14 cellular contexts compared by ENCODE assay signal in the genomic region with DNA sequence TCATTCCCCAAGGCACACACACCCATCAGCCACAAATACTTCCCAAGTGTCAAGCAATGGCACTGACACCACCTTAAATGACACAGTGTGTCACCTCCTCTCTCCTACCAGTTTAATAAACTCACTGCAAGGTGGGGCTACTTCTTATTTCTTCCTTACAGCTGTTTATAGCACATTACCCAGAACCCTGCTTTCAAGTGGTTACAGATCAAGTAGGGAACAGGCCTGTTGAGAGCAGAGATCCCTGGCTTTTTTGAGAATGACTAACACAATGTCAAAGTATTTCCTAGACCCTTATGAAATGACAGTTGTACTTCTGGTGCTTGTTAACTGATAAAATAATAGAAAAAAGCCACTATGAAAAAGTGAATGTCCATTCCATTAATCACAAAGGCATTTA. TPM values are rescaled to one million over a fixed set of nuclear protein-coding genes. Genes with fewer than 3 reads are reported as not detected.
DNase-seq lines count a peak whose midpoint lies in the region; ATAC-seq, FAIRE-seq and TF ChIP-seq lines count a peak whose summit lies in the region.
"Had no signal": no experiment of that assay in that cellular context is flagged by ENCODE, and none has a peak within 500 bp of the region (broad histone marks: within the 10 kb centered on the region; RNA-seq: fewer than 3 reads in every experiment).

No MANE protein-coding gene starts in this region.

- H3K4me3 ChIP-seq in keratinocyte (ENCODE audit: control insufficient read depth in 2 of 3, extremely low read depth in 1 of 3, insufficient read depth in 2 of 3, low read depth in 1 of 3, low read length in 3 of 3) (no peak overlapping the region), thoracic aorta (no peak overlapping the region)
- H3K4me3 ChIP-seq: testis had no signal

- no peaks in the 10 kb centered on the region for H4K20me1 ChIP-seq in keratinocyte (ENCODE audit: control insufficient read depth, extremely low read depth, insufficient read depth, low read length)

- H2AFZ ChIP-seq in keratinocyte (ENCODE audit: control insufficient read depth, low read length) = no peak overlapping the region

- H3K9me1 ChIP-seq in keratinocyte (ENCODE audit: control insufficient read depth, extremely low read depth, insufficient read depth, low read length) = peaks cover 2% of the 10 kb centered on the region

- H3K4me1 Mint-ChIP-seq in activated T-cell treated with anti-CD3 and anti-CD28 coated beads, Interleukin-2, amount 50 U/mL, for 24 hours (ENCODE audit: low read depth) = peaks cover 91% of the 10 kb centered on the region
- H3K4me1 Mint-ChIP-seq in activated naive CD8-positive, alpha-beta T cell treated with anti-CD3 and anti-CD28 coated beads for 36 hours = peaks cover 92% of the 10 kb centered on the region

- no peak overlapping the region for H3K4me3 Mint-ChIP-seq in activated T-cell treated with anti-CD3 and anti-CD28 coated beads, Interleukin-2, amount 50 U/mL, for 24 hours
- no peak overlapping the region for H3K4me3 Mint-ChIP-seq in activated naive CD8-positive, alpha-beta T cell treated with anti-CD3 and anti-CD28 coated beads for 36 hours
- H3K4me3 Mint-ChIP-seq: activated CD8-positive, alpha-beta memory T cell treated with anti-CD3 and anti-CD28 coated beads, Interleukin-2, amount 10 ng/mL, durations not matched to agents 7 days and 5 days had no signal

- TF ChIP-seq CTCF in keratinocyte (optimal IDR thresholded peaks at IDR 0.05 in 1 of 3, IDR thresholded peaks at IDR 0.05 in 1 of 3, conservative IDR thresholded peaks at IDR 0.05 in 1 of 3; ENCODE audit: extremely low read depth in 1 of 3, insufficient read depth in 2 of 3, low read length in 3 of 3) = no peak
- TF ChIP-seq CTCF in thoracic aorta (IDR thresholded peaks at IDR 0.05) = no peak

- DNase-seq in activated T-cell treated with anti-CD3 and anti-CD28 coated beads, Interleukin-2, amount 50 U/mL, for 24 hours = no peak
- DNase-seq in activated T-cell treated with anti-CD3 and anti-CD28 coated beads for 4 hours = no peak
- no peak for DNase-seq in activated naive CD8-positive, alpha-beta T cell treated with anti-CD3 and anti-CD28 coated beads for 36 hours
- DNase-seq in keratinocyte (ENCODE audit: low read depth, low spot score) = no peak
- DNase-seq in thoracic aorta (ENCODE audit: low spot score) = no peak
- no peak for DNase-seq in midbrain (lab: John Stamatoyannopoulos, UW)
- DNase-seq in 8988T = no peak
- DNase-seq in caudate nucleus (lab: John Stamatoyannopoulos, UW) = no peak
- DNase-seq: activated CD8-positive, alpha-beta memory T cell treated with anti-CD3 and anti-CD28 coated beads, Interleukin-2, amount 10 ng/mL, durations not matched to agents 7 days and 5 days; MM.1S; NCI-H524 treated with DMSO at 0.1 percent for 48 hours; stimulated activated CD4-positive, alpha-beta T cell treated with anti-CD3 and anti-CD28 coated beads, Interleukin-2, amount 100 ng/mL, for 24 hours; testis had no signal

- H3K27me3 Mint-ChIP-seq in activated T-cell treated with anti-CD3 and anti-CD28 coated beads, Interleukin-2, amount 50 U/mL, for 24 hours = no peaks in the 10 kb centered on the region
- no peaks in the 10 kb centered on the region for H3K27me3 Mint-ChIP-seq in activated naive CD8-positive, alpha-beta T cell treated with anti-CD3 and anti-CD28 coated beads for 36 hours
- H3K27me3 Mint-ChIP-seq: activated CD8-positive, alpha-beta memory T cell treated with anti-CD3 and anti-CD28 coated beads, Interleukin-2, amount 10 ng/mL, durations not matched to agents 7 days and 5 days had no signal

- H3K4me2 ChIP-seq in keratinocyte (ENCODE audit: control insufficient read depth, extremely low read depth, insufficient read depth, low read depth, low read length) = peak overlapping the region; percentile 30

- H3K4me1 ChIP-seq in keratinocyte (ENCODE audit: control insufficient read depth, extremely low read depth, insufficient read depth, low read length) (peaks cover 44% of the 10 kb centered on the region), thoracic aorta (ENCODE audit: control insufficient read depth in 1 of 2, low read depth in 2 of 2) (peaks cover 43 to 78% of the 10 kb centered on the region in 2 donors)

- H3K36me3 Mint-ChIP-seq in activated T-cell treated with anti-CD3 and anti-CD28 coated beads, Interleukin-2, amount 50 U/mL, for 24 hours (ENCODE audit: low read depth) = peaks cover 79% of the 10 kb centered on the region
- H3K36me3 Mint-ChIP-seq in activated naive CD8-positive, alpha-beta T cell treated with anti-CD3 and anti-CD28 coated beads for 36 hours = peaks cover 62% of the 10 kb centered on the region

- no peak for FAIRE-seq in keratinocyte (lab: Jason Lieb, UNC)

- H3K27ac Mint-ChIP-seq in activated T-cell treated with anti-CD3 and anti-CD28 coated beads, Interleukin-2, amount 50 U/mL, for 24 hours = peak overlapping the region; percentile 94
- peak overlapping the region; percentile 87 for H3K27ac Mint-ChIP-seq in activated naive CD8-positive, alpha-beta T cell treated with anti-CD3 and anti-CD28 coated beads for 36 hours
- H3K27ac Mint-ChIP-seq: activated CD8-positive, alpha-beta memory T cell treated with anti-CD3 and anti-CD28 coated beads, Interleukin-2, amount 10 ng/mL, durations not matched to agents 7 days and 5 days had no signal

- dilution Hi-C loops in keratinocyte (cut with MboI; ENCODE audit: extremely low pct_ligation_motif_present, low sequenced_read_pairs) = no loop called here

- H3K79me2 ChIP-seq in keratinocyte (ENCODE audit: control insufficient read depth, insufficient read depth, low read length) = peaks cover 59% of the 10 kb centered on the region

- no peaks in the 10 kb centered on the region for H3K9me3 ChIP-seq in keratinocyte (ENCODE audit: control insufficient read depth, low read depth, low read length)
- H3K9me3 ChIP-seq in thoracic aorta = no peaks in the 10 kb centered on the region
- H3K9me3 ChIP-seq: testis had no signal

- H3K9ac ChIP-seq in keratinocyte (ENCODE audit: control insufficient read depth, extremely low read depth, insufficient read depth, low read length) = no peak overlapping the region

- no peak for ATAC-seq in thoracic aorta (ENCODE audit: insufficient number of reproducible peaks, low FRiP score, low read depth)
- ATAC-seq: activated CD8-positive, alpha-beta memory T cell treated with anti-CD3 and anti-CD28 coated beads, Interleukin-2, amount 10 ng/mL, durations not matched to agents 7 days and 5 days had no signal

- H3K9me3 Mint-ChIP-seq in activated T-cell treated with anti-CD3 and anti-CD28 coated beads, Interleukin-2, amount 50 U/mL, for 24 hours = no peaks in the 10 kb centered on the region
- no peaks in the 10 kb centered on the region for H3K9me3 Mint-ChIP-seq in activated naive CD8-positive, alpha-beta T cell treated with anti-CD3 and anti-CD28 coated beads for 36 hours

- H3K27ac ChIP-seq in keratinocyte (ENCODE audit: control insufficient read depth, insufficient read depth, low read length) (peak overlapping the region; percentile 48), thoracic aorta (peak overlapping the region; percentile 98 to 99), caudate nucleus (ENCODE audit: low read depth, low read length) (no peak overlapping the region)
- H3K27ac ChIP-seq: testis had no signal

- H3K36me3 ChIP-seq in keratinocyte (ENCODE audit: control insufficient read depth in 2 of 2, extremely low read depth in 1 of 2, insufficient read depth in 2 of 2, low read length in 2 of 2) = peaks cover 2 to 13% of the 10 kb centered on the region in 2 experiments
- no peaks in the 10 kb centered on the region for H3K36me3 ChIP-seq in thoracic aorta

- H3K27me3 ChIP-seq in keratinocyte (ENCODE audit: control insufficient read depth, extremely low read depth, insufficient read depth, low read length) (no peaks in the 10 kb centered on the region), thoracic aorta (replicated peaks; ENCODE audit: insufficient read depth) (no peaks in the 10 kb centered on the region)
- H3K27me3 ChIP-seq: testis had no signal

RNA-seq across cellular contexts. Expression of gene ZBTB17, which starts 19.8 kb away (rescaled TPM):
- total RNA-seq in activated naive CD8-positive, alpha-beta T cell treated with anti-CD3 and anti-CD28 coated beads for 36 hours = 10 to 100 TPM; 52.3 to 56.1 TPM
- 18.4 to 46.0 TPM (median 19.7 TPM) in 3 replicates for polyA plus RNA-seq in keratinocyte
- 19.9 TPM for polyA plus RNA-seq in keratinocyte (2011; ENCODE audit: low read depth)
- polyA plus RNA-seq in keratinocyte (2011; cell fraction: cytosol; rRNA removed) = 14.4 and 22.8 TPM in 2 replicates
- polyA plus RNA-seq in keratinocyte (2011; cell fraction: nucleus; rRNA removed) = 54.4 and 73.4 TPM in 2 replicates
- polyA plus RNA-seq in keratinocyte (2012; ENCODE audit: low replicate concordance) = 17.7 and 30.4 TPM in 2 replicates
- polyA minus RNA-seq in keratinocyte = 30.1 to 46.5 TPM (median 44.2 TPM) in 3 replicates
- polyA minus RNA-seq in keratinocyte (2011; cell fraction: cytosol; rRNA and poly(A)+ RNA removed) = 45.1 TPM
- polyA minus RNA-seq in keratinocyte (2011; cell fraction: nucleus; rRNA and poly(A)+ RNA removed) = 27.1 and 27.3 TPM in 2 replicates
- 10 to 100 TPM; 42.9 to 46.5 TPM for total RNA-seq in thoracic aorta

RNA-seq across cellular contexts. Expression of gene SRARP, which starts 47.9 kb away (rescaled TPM):
- total RNA-seq in activated naive CD8-positive, alpha-beta T cell treated with anti-CD3 and anti-CD28 coated beads for 36 hours = not detected
- not detected in 3 replicates for polyA plus RNA-seq in keratinocyte
- polyA plus RNA-seq in keratinocyte (2011; ENCODE audit: low read depth) = not detected
- polyA plus RNA-seq in keratinocyte (2011; cell fraction: cytosol; rRNA removed) = not detected in 2 replicates
- polyA plus RNA-seq in keratinocyte (2011; cell fraction: nucleus; rRNA removed) = not detected in 2 replicates
- not detected in 2 replicates for polyA plus RNA-seq in keratinocyte (2012; ENCODE audit: low replicate concordance)
- 0.06 to 0.13 TPM in 2 of 3 replicates, not detected in the other for polyA minus RNA-seq in keratinocyte
- polyA minus RNA-seq in keratinocyte (2011; cell fraction: cytosol; rRNA and poly(A)+ RNA removed) = not detected
- polyA minus RNA-seq in keratinocyte (2011; cell fraction: nucleus; rRNA and poly(A)+ RNA removed) = not detected in 2 replicates
- not detected for total RNA-seq in thoracic aorta
- total RNA-seq: activated CD8-positive, alpha-beta memory T cell treated with anti-CD3 and anti-CD28 coated beads, Interleukin-2, amount 10 ng/mL, durations not matched to agents 7 days and 5 days had no signal
- polyA plus RNA-seq: neural cell had no signal
